Comparison of ENCODE assay signal across 35 cellular contexts in the genomic region with DNA sequence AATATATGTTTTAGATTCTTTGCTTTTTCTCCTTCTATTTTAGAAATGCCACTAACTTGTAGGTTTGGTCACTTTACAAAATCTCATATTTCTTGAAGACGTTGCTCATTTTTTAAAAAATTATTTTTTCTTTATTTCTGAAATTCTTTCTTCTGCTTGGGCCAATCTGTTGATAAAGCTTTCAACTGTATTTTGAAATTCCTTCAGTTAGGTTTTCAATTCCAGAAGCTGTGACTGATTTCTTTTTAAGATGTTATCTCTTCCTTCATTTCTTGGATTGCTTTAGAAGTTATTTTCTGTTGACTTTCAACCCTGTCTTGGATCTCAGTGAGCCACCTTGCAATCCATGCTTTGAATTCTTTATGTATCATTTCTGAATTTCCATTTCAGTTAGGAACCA.
"Had no signal": no experiment of that assay in that cellular context is flagged by ENCODE, and none has a peak within 500 bp of the region (broad histone marks: within the 10 kb centered on the region; RNA-seq: fewer than 3 reads in every experiment).

No MANE protein-coding gene starts in this region.

- H3K36me3 ChIP-seq: adrenal gland, brain microvascular endothelial cell, cardiac muscle cell had no signal

- H3K9me3 ChIP-seq: adrenal gland had no signal

- H3K4me3 ChIP-seq: adrenal gland, body of pancreas, cardiac muscle cell had no signal

- DNase-seq: activated B cell treated with CpG ODN at 0.5 μM for 24 hours; activated CD4-positive, alpha-beta memory T cell treated with anti-CD3 and anti-CD28 coated beads for 36 hours; activated CD4-positive, alpha-beta T cell treated with anti-CD3 and anti-CD28 coated beads for 4 hours; activated CD4-positive, alpha-beta T cell treated with anti-CD3 and anti-CD28 coated beads, Interleukin-2, amount 10 ng/mL, durations not matched to agents 24 days and 14 days; activated CD4-positive, alpha-beta T cell treated with anti-CD3 and anti-CD28 coated beads, Interleukin-2, amount 50 U/mL, for 1 hour; activated CD4-positive, alpha-beta T cell treated with anti-CD3 and anti-CD28 coated beads, Interleukin-2, amount 50 U/mL, for 4 hours; activated CD4-positive, CD25-positive, alpha-beta regulatory T cell treated with anti-CD3 and anti-CD28 coated beads, Interleukin-2, amount 50 U/mL, for 72 hours; activated CD8-positive, alpha-beta memory T cell treated with anti-CD3 and anti-CD28 coated beads, Interleukin-2, amount 50 U/mL, for 4 hours; activated CD8-positive, alpha-beta T cell treated with anti-CD3 and anti-CD28 coated beads for 36 hours; activated effector memory CD4-positive, alpha-beta T cell treated with anti-CD3 and anti-CD28 coated beads, Interleukin-2, amount 50 U/mL, for 16 hours; activated gamma-delta T cell treated with Interleukin-2 at 50 U/mL for 16 hours; activated naive CD4-positive, alpha-beta T cell; activated naive CD4-positive, alpha-beta T cell treated with anti-CD3 and anti-CD28 coated beads for 36 hours; activated naive CD4-positive, alpha-beta T cell treated with anti-CD3 and anti-CD28 coated beads, Interleukin-2, amount 50 U/mL, for 16 hours; activated naive CD8-positive, alpha-beta T cell treated with anti-CD3 and anti-CD28 coated beads for 36 hours; activated T-cell treated with anti-CD3 and anti-CD28 coated beads for 4 hours; activated T-cell treated with anti-CD3 and anti-CD28 coated beads, Interleukin-2, amount 50 U/mL, for 1 hour; activated T-cell treated with anti-CD3 and anti-CD28 coated beads, Interleukin-2, amount 50 U/mL, for 4 hours; activated T-cell treated with anti-CD3 and anti-CD28 coated beads, Interleukin-2, amount 50 U/mL, for 72 hours; adrenal gland; amniotic stem cell; aorta; body of pancreas; brain microvascular endothelial cell; caudate nucleus; cerebellar nuclear complex; T-helper 1 cell; T-helper 9 cell had no signal

- H3K27me3 ChIP-seq: adrenal gland, body of pancreas, brain microvascular endothelial cell, cardiac muscle cell had no signal

- H3K27ac ChIP-seq: adrenal gland, body of pancreas, brain microvascular endothelial cell, cardiac muscle cell, VCaP had no signal

- FAIRE-seq: astrocyte, bronchial epithelial cell, TTC549 had no signal

- ATAC-seq: activated CD8-positive, alpha-beta T cell treated with anti-CD3 and anti-CD28 coated beads for 36 hours; activated naive CD4-positive, alpha-beta T cell treated with anti-CD3 and anti-CD28 coated beads, Interleukin-2, amount 50 U/mL, for 72 hours; activated T-cell treated with anti-CD3 and anti-CD28 coated beads, Interleukin-2, amount 50 U/mL, for 4 hours; activated T-cell treated with anti-CD3 and anti-CD28 coated beads, Interleukin-2, amount 50 U/mL, for 72 hours; activated T-helper 17 cell treated with anti-CD3 and anti-CD28 coated beads, Interleukin-2, amount 50 U/mL, for 72 hours; body of pancreas had no signal

- H3K4me1 ChIP-seq: adrenal gland, body of pancreas had no signal
